1 cellular context compared by ENCODE assay signal in the genomic region with DNA sequence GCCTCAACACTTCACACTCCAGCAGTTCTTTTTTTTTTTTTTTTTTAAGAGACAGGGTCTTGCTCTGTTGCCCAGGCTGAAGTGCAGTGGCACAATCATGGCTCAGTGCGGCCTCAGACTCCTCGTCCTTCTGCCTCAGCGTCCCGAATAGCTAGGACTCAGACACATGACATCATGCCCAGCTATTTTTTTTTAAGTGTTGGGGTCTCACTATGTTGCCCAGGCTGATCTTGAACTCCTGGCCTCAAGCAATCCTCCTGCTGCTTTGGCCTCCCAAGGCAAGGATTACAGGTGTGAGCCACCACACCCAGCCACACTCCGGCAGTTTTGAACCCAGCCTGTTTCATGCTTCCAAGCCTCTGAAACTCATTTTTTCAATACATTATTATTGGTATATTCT.
TF ChIP-seq lines count a peak whose summit lies in the region.

No MANE protein-coding gene starts in this region.

TF ChIP-seq in GM12878, 131 proteins besides CTCF, POLR2A, EP300 and RAD21:
- TF ChIP-seq CREB1 (IDR thresholded peaks at IDR 0.05; ENCODE audit: low read depth), result no peak
